In the genomic region with DNA sequence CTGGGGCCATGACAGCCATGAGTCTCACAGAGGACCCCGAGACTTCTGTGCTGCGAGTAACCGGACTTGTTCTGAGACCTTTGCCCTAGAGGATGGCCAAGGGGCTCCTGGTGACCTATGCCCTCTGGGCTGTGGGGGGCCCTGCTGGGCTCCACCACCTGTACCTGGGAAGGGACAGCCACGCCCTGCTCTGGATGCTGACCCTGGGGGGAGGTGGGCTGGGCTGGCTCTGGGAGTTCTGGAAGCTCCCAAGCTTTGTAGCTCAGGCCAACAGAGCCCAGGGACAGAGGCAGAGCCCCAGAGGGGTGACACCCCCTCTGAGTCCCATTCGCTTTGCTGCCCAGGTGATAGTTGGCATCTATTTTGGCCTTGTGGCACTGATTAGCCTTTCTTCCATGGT, we compare ENCODE assay signal across 16 cellular contexts. TPM values are rescaled to one million over a fixed set of nuclear protein-coding genes. Genes with fewer than 3 reads are reported as not detected.
DNase-seq lines count a peak whose midpoint lies in the region; ATAC-seq and TF ChIP-seq lines count a peak whose summit lies in the region.
"Had no signal": no experiment of that assay in that cellular context is flagged by ENCODE, and none has a peak within 500 bp of the region (broad histone marks: within the 10 kb centered on the region; RNA-seq: fewer than 3 reads in every experiment).

No MANE protein-coding gene starts in this region.

- no peaks in the 10 kb centered on the region for H3K9me3 Mint-ChIP-seq in CD8-positive, alpha-beta T cell
- H3K9me3 Mint-ChIP-seq in progenitor cell of endocrine pancreas (ENCODE audit: low read depth) = no peaks in the 10 kb centered on the region
- H3K9me3 Mint-ChIP-seq: activated T-helper 2 cell treated with anti-CD3 and anti-CD28 coated beads, Interferon-gamma antibody, Interleukin-2, Interleukin-4, amounts not matched to agents 10 μg/mL and 5 μg/mL and 100 μg/mL, durations not matched to agents 14 hours and 24 hours and 36 hours; central memory CD8-positive, alpha-beta T cell had no signal

- H3K4me1 Mint-ChIP-seq in CD8-positive, alpha-beta T cell (ENCODE audit: low read depth) = peaks cover 32% of the 10 kb centered on the region
- H3K4me1 Mint-ChIP-seq in progenitor cell of endocrine pancreas (ENCODE audit: low read depth) = peaks cover 27% of the 10 kb centered on the region

- peaks cover 28% of the 10 kb centered on the region for H3K27me3 ChIP-seq in CD8-positive, alpha-beta T cell (ENCODE audit: insufficient read depth, low read length)

- no peaks in the 10 kb centered on the region for H3K36me3 Mint-ChIP-seq in CD8-positive, alpha-beta T cell
- peaks cover 9% of the 10 kb centered on the region for H3K36me3 Mint-ChIP-seq in progenitor cell of endocrine pancreas (ENCODE audit: insufficient read depth)

- no peak overlapping the region for H3K4me3 ChIP-seq in CD8-positive, alpha-beta T cell (ENCODE audit: low read depth, low read length)
- peak overlapping the region; percentile 55 for H3K4me3 ChIP-seq in epithelial cell of proximal tubule (ENCODE audit: low read depth, low read length)
- H3K4me3 ChIP-seq: K562, left lung had no signal

- TF ChIP-seq CTCF in CD8-positive, alpha-beta T cell (IDR thresholded peaks at IDR 0.05) = no peak
- no peak for TF ChIP-seq CTCF in epithelial cell of proximal tubule (conservative IDR thresholded peaks at IDR 0.05; ENCODE audit: low read depth, low read length)
- no peak for TF ChIP-seq CTCF in progenitor cell of endocrine pancreas (IDR thresholded peaks at IDR 0.05; ENCODE audit: unreplicated experiment)

- H3K4me3 Mint-ChIP-seq in CD8-positive, alpha-beta T cell = peak overlapping the region; percentile 39
- H3K4me3 Mint-ChIP-seq in progenitor cell of endocrine pancreas (ENCODE audit: low read depth) = peak overlapping the region; percentile 80
- H3K4me3 Mint-ChIP-seq: activated CD8-positive, alpha-beta T cell treated with anti-CD3 and anti-CD28 coated beads, Interleukin-2, amount 10 ng/mL, durations not matched to agents 7 days and 5 days; central memory CD8-positive, alpha-beta T cell had no signal

- no peak for ATAC-seq in CD8-positive, alpha-beta T cell
- ATAC-seq in HG03175 (IDR thresholded peaks at IDR 0.05; ENCODE audit: unreplicated experiment) (no peak), HG03571 (IDR thresholded peaks at IDR 0.05; ENCODE audit: unreplicated experiment) (no peak)
- ATAC-seq: activated CD8-positive, alpha-beta T cell treated with anti-CD3 and anti-CD28 coated beads, Interleukin-2, amount 10 ng/mL, durations not matched to agents 7 days and 5 days; foreskin keratinocyte; K562; left lung; Panc1 had no signal

- H3K27me3 Mint-ChIP-seq in CD8-positive, alpha-beta T cell (ENCODE audit: low read depth) = peaks cover 60% of the 10 kb centered on the region
- H3K27me3 Mint-ChIP-seq in progenitor cell of endocrine pancreas = no peaks in the 10 kb centered on the region

- POLR2A ChIA-PET in CD8-positive, alpha-beta T cell (lab: Charles Lee) = no interaction called here

- peaks cover 34% of the 10 kb centered on the region for H3K4me1 ChIP-seq in CD8-positive, alpha-beta T cell (ENCODE audit: insufficient read depth, low read length)
- H3K4me1 ChIP-seq: foreskin keratinocyte had no signal

- DNase-seq in CD8-positive, alpha-beta T cell = peak in 1 of 7 experiments; percentile 31
- DNase-seq in epithelial cell of proximal tubule (ENCODE audit: low read depth) (no peak), progenitor cell of endocrine pancreas (ENCODE audit: low spot score, unreplicated experiment) (no peak), NCI-H1092 treated with DMSO at 0.1 percent for 48 hours (lab: John Stamatoyannopoulos, UW) (no peak)
- DNase-seq: activated CD8-positive, alpha-beta T cell treated with anti-CD3 and anti-CD28 coated beads, Interleukin-2, amount 10 ng/mL, durations not matched to agents 7 days and 5 days; foreskin keratinocyte; left lung; NCI-H69; substantia nigra had no signal

- no peak overlapping the region for H3K27ac Mint-ChIP-seq in CD8-positive, alpha-beta T cell
- H3K27ac Mint-ChIP-seq in progenitor cell of endocrine pancreas = no peak overlapping the region
- H3K27ac Mint-ChIP-seq: activated CD8-positive, alpha-beta T cell treated with anti-CD3 and anti-CD28 coated beads, Interleukin-2, amount 10 ng/mL, durations not matched to agents 7 days and 5 days; activated T-helper 2 cell treated with anti-CD3 and anti-CD28 coated beads, Interferon-gamma antibody, Interleukin-2, Interleukin-4, amounts not matched to agents 10 μg/mL and 5 μg/mL and 100 μg/mL, durations not matched to agents 14 hours and 24 hours and 36 hours had no signal

- no peak overlapping the region for H3K27ac ChIP-seq in CD8-positive, alpha-beta T cell (ENCODE audit: low read depth, low read length)
- H3K27ac ChIP-seq: adrenal gland, foreskin keratinocyte, left lung had no signal

- H3K9me3 ChIP-seq in CD8-positive, alpha-beta T cell (ENCODE audit: low read length) = no peaks in the 10 kb centered on the region
- H3K9me3 ChIP-seq: adrenal gland, left lung had no signal

- CTCF ChIA-PET in CD8-positive, alpha-beta T cell (lab: Charles Lee) = interaction anchor here (1.3 to 18.1 kb wide), 9 partner anchors 9 to 165 kb away, joined by 3 to 380 read pairs (median 34); partner anchors contain the start of gene C1QL4

- intact Hi-C loops in CD8-positive, alpha-beta T cell (cut with DNase I, micrococcal nuclease) = no loop called here

- H3K36me3 ChIP-seq in CD8-positive, alpha-beta T cell (ENCODE audit: insufficient read depth, low read length) = no peaks in the 10 kb centered on the region
- H3K36me3 ChIP-seq: adrenal gland, left lung had no signal

RNA-seq across cellular contexts. Expression of gene DNAJC22, which starts 2.1 kb away (rescaled TPM):
- total RNA-seq in CD8-positive, alpha-beta T cell = not detected
- total RNA-seq in epithelial cell of proximal tubule (0.40 and 1.0 TPM in 2 replicates), progenitor cell of endocrine pancreas (36.0 and 38.7 TPM in 2 replicates)

RNA-seq across cellular contexts. Expression of gene C1QL4, which starts 11.8 kb away (rescaled TPM):
- total RNA-seq in CD8-positive, alpha-beta T cell = not detected
- total RNA-seq in epithelial cell of proximal tubule (not detected in 2 replicates), progenitor cell of endocrine pancreas (0.64 and 0.79 TPM in 2 replicates)
- total RNA-seq: activated CD8-positive, alpha-beta T cell treated with anti-CD3 and anti-CD28 coated beads, Interleukin-2, amount 10 ng/mL, durations not matched to agents 7 days and 5 days; activated T-helper 2 cell treated with anti-CD3 and anti-CD28 coated beads, Interferon-gamma antibody, Interleukin-2, Interleukin-4, amounts not matched to agents 10 μg/mL and 5 μg/mL and 100 μg/mL, durations not matched to agents 14 hours and 24 hours and 36 hours; left lung had no signal

RNA-seq across cellular contexts. Expression of gene SPATS2, which starts 18.5 kb away (rescaled TPM):
- 1 to 10 TPM; 5.6 to 7.2 TPM for total RNA-seq in CD8-positive, alpha-beta T cell
- total RNA-seq in epithelial cell of proximal tubule (14.9 and 29.9 TPM in 2 replicates), progenitor cell of endocrine pancreas (84.4 and 87.1 TPM in 2 replicates)

RNA-seq across cellular contexts. Expression of gene TROAP, which starts 25.7 kb away (rescaled TPM):
- total RNA-seq in CD8-positive, alpha-beta T cell = under 1 TPM; 0.49 to 0.72 TPM
- 31.7 and 45.4 TPM in 2 replicates for total RNA-seq in epithelial cell of proximal tubule
- 44.7 and 44.9 TPM in 2 replicates for total RNA-seq in progenitor cell of endocrine pancreas

RNA-seq across cellular contexts. Expression of gene PRPH, which starts 53.8 kb away (rescaled TPM):
- not detected for total RNA-seq in CD8-positive, alpha-beta T cell
- total RNA-seq in epithelial cell of proximal tubule (1.1 TPM in 1 of 2 replicates, not detected in the other), progenitor cell of endocrine pancreas (0.60 and 0.62 TPM in 2 replicates)
- total RNA-seq: activated CD8-positive, alpha-beta T cell treated with anti-CD3 and anti-CD28 coated beads, Interleukin-2, amount 10 ng/mL, durations not matched to agents 7 days and 5 days; activated T-helper 2 cell treated with anti-CD3 and anti-CD28 coated beads, Interferon-gamma antibody, Interleukin-2, Interleukin-4, amounts not matched to agents 10 μg/mL and 5 μg/mL and 100 μg/mL, durations not matched to agents 14 hours and 24 hours and 36 hours; foreskin keratinocyte had no signal

Comparison
In these comparisons a context has a peak if more than half of its experiments do, and no peak if none do; other contexts are left out.
1. RNA of gene DNAJC22, which starts 2.1 kb away (total RNA-seq): 36.0 to 38.7 TPM in progenitor cell of endocrine pancreas; 0.40 to 1.0 TPM in epithelial cell of proximal tubule and not detected in CD8-positive, alpha-beta T cell; every median in the first group is over 10 times any median in the second.